Comparison of ENCODE assay signal across 1 cellular context in the genomic region with DNA sequence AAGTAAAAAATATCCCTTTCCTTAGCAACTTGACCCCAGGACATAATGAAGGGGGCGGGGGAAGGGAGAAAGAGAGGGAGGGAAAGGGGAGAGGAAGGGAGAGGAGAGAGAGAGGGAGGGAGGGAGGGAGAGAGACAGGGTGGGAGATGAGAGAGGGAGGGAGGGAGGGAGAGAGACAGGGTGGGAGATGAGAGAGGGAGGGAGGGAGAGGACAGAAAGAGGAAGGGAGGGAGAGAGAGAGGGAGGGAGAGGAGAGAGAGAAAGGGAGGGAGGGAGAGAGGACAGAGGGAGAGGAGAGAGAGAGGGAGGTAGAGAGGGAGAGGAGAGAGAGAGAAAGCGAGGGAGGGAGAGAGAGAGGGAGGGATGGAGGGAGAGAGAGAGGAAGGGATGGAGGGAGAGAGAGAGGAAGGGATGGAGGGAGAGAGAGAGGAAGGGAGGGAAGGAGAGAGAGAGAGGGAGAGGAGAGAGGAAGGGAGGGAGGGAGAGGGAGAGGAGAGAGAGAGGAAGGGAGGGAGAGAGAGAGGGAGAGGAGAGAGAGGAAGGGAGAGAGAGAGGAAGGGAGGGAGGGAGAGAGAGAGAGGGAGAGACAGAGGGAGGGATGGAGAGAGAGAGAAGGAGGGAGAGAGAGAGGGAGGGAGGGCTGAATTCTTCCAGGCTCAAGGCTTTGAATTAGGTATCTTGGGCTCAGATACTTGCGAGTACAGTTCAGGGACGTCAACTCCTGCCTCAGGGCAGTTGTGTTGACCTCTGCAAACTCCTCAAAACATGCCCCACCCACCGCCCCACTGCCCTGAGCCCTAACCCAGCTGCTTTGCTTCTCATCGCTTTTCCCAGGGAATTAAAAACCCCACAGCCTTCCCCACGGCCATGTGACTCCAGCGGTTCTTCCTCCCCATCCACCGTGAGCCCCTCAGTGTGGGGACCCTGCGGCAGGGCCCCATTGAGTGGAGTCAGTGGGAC.
TF ChIP-seq lines count a peak whose summit lies in the region.

No MANE protein-coding gene starts in this region.

TF ChIP-seq in H1, 55 proteins besides CTCF, POLR2A, EP300 and RAD21 (continued from another document):
- TF ChIP-seq KDM1A (IDR thresholded peaks at IDR 0.05; ENCODE audit: borderline replicate concordance, low read length) (no peak), SIRT6 (IDR thresholded peaks at IDR 0.05; ENCODE audit: low read length) (no peak), EGR1 (IDR thresholded peaks at IDR 0.05; ENCODE audit: borderline replicate concordance, low read depth, low read length) (peak; percentile 41; the same call in 1 of the 2 replicates), ASH2L (IDR thresholded peaks at IDR 0.05; ENCODE audit: low read length) (no peak), GABPA (IDR thresholded peaks at IDR 0.05; ENCODE audit: borderline replicate concordance, insufficient read depth, low read length) (no peak), CTBP2 (IDR thresholded peaks at IDR 0.05; ENCODE audit: borderline replicate concordance, insufficient read depth, insufficient read length, low read length) (peak; percentile 69), CEBPB (IDR thresholded peaks at IDR 0.05; ENCODE audit: low read depth, low read length) (no peak), SUZ12 (IDR thresholded peaks at IDR 0.05; ENCODE audit: low read length) (no peak; the same call in 1 of the 2 replicates), SRF (IDR thresholded peaks at IDR 0.05; ENCODE audit: low read depth, low read length) (no peak), CHD2 (IDR thresholded peaks at IDR 0.05; ENCODE audit: low read length) (no peak), USF2 (IDR thresholded peaks at IDR 0.05; ENCODE audit: low read length) (no peak), ATF3 (IDR thresholded peaks at IDR 0.05; ENCODE audit: insufficient read depth, low read depth, low read length) (no peak), NANOG (IDR thresholded peaks at IDR 0.05; ENCODE audit: insufficient read depth, low read depth, low read length, poor library complexity, severe bottlenecking) (no peak), SP1 (IDR thresholded peaks at IDR 0.05; ENCODE audit: low read depth, low read length) (no peak)
